Comparison of ENCODE assay signal across 23 cellular contexts in genomic region chr18:51330148-51330547, GRCh38.
A peak's percentile ranks its signal among the peaks of the same experiment; 100 is the strongest.
DNase-seq lines count a peak whose midpoint lies in the region; ATAC-seq and TF ChIP-seq lines count a peak whose summit lies in the region.
"Had no signal": no experiment of that assay in that cellular context is flagged by ENCODE, and none has a peak within 500 bp of the region (broad histone marks: within the 10 kb centered on the region; RNA-seq: fewer than 3 reads in every experiment).

No MANE protein-coding gene starts in this region.

- H2AFZ ChIP-seq in PC-3 (ENCODE audit: low read length) = no peak overlapping the region
- peak overlapping the region; percentile 45 for H2AFZ ChIP-seq in mammary epithelial cell (ENCODE audit: low read depth, low read length)
- no peak overlapping the region for H2AFZ ChIP-seq in neural progenitor cell (replicated peaks)
- H2AFZ ChIP-seq in smooth muscle cell (ENCODE audit: low read depth) = no peak overlapping the region

- no peak for TF ChIP-seq POLR2A in Peyer's patch (IDR thresholded peaks at IDR 0.05)

- peaks cover 15% of the 10 kb centered on the region for H3K4me1 Mint-ChIP-seq in neural progenitor cell
- H3K4me1 Mint-ChIP-seq: activated naive CD8-positive, alpha-beta T cell treated with anti-CD3 and anti-CD28 coated beads, Interleukin-2, amount 10 ng/mL, durations not matched to agents 7 days and 5 days; CD4-positive, CD25-positive, alpha-beta regulatory T cell had no signal

- no peak overlapping the region for H3K27ac ChIP-seq in PC-3 (ENCODE audit: low read length)
- H3K27ac ChIP-seq in mammary epithelial cell (ENCODE audit: insufficient read depth, low read depth, low read length) = peak overlapping the region; percentile 52
- no peak overlapping the region for H3K27ac ChIP-seq in neural progenitor cell
- H3K27ac ChIP-seq in upper lobe of right lung = no peak overlapping the region
- H3K27ac ChIP-seq in smooth muscle cell (ENCODE audit: low read depth) = no peak overlapping the region
- H3K27ac ChIP-seq in Peyer's patch = no peak overlapping the region
- H3K27ac ChIP-seq: heart left ventricle, parathyroid adenoma had no signal

- H3F3A ChIP-seq in PC-3 (ENCODE audit: low read length, unreplicated experiment) (no peaks in the 10 kb centered on the region), neural progenitor cell (ENCODE audit: low read depth) (no peaks in the 10 kb centered on the region), smooth muscle cell (ENCODE audit: low read depth) (no peaks in the 10 kb centered on the region)

- TF ChIP-seq CTCF in PC-3 (conservative IDR thresholded peaks at IDR 0.05; ENCODE audit: low read depth, low read length) = no peak
- TF ChIP-seq CTCF in mammary epithelial cell (conservative IDR thresholded peaks at IDR 0.05 in 1 of 2, IDR thresholded peaks at IDR 0.05 in 1 of 2; ENCODE audit: extremely low read depth in 1 of 2, insufficient read depth in 1 of 2, low read depth in 1 of 2, low read length in 2 of 2) = no peak
- no peak for TF ChIP-seq CTCF in neural progenitor cell (IDR thresholded peaks at IDR 0.05)
- no peak for TF ChIP-seq CTCF in upper lobe of right lung (IDR thresholded peaks at IDR 0.05)
- no peak for TF ChIP-seq CTCF in smooth muscle cell (IDR thresholded peaks at IDR 0.05; ENCODE audit: borderline replicate concordance, insufficient read depth, poor library complexity, severe bottlenecking)
- no peak for TF ChIP-seq CTCF in Peyer's patch (IDR thresholded peaks at IDR 0.05)

- in situ Hi-C loops in mammary epithelial cell (cut with MboI; ENCODE audit: low sequenced_read_pairs in 2 of 2) = no loop called here

- H3K9me2 ChIP-seq in PC-3 (replicated peaks; ENCODE audit: low read length) = no peaks in the 10 kb centered on the region

- H3K4me3 ChIP-seq in PC-3 (ENCODE audit: low read length) (no peak overlapping the region), mammary epithelial cell (replicated peaks in 1 of 3; ENCODE audit: insufficient read depth in 1 of 3, low read depth in 2 of 3, low read length in 3 of 3) (peak overlapping the region in 1 of 3 experiments; percentile 2), neural progenitor cell (no peak overlapping the region), upper lobe of right lung (no peak overlapping the region), smooth muscle cell (no peak overlapping the region), Peyer's patch (no peak overlapping the region)
- H3K4me3 ChIP-seq: heart left ventricle had no signal

- H3K9ac ChIP-seq in PC-3 (ENCODE audit: low read length) (no peak overlapping the region), mammary epithelial cell (ENCODE audit: insufficient read depth, low read length) (no peak overlapping the region), neural progenitor cell (no peak overlapping the region), smooth muscle cell (ENCODE audit: low read depth) (no peak overlapping the region)
- H3K9ac ChIP-seq: parathyroid adenoma had no signal

- no TSS peak for BruUV-seq in PC-3 (replicated peaks; lab: Mats Ljungman, UMichigan)
- no TSS peak for BruUV-seq in mammary epithelial cell (replicated peaks; lab: Mats Ljungman, UMichigan)

- no peak overlapping the region for H3K4me3 Mint-ChIP-seq in neural progenitor cell
- H3K4me3 Mint-ChIP-seq: activated naive CD8-positive, alpha-beta T cell treated with anti-CD3 and anti-CD28 coated beads, Interleukin-2, amount 10 ng/mL, durations not matched to agents 7 days and 5 days; brain; CD4-positive, CD25-positive, alpha-beta regulatory T cell; H9; IgD-negative memory B cell; nephron; T-helper 17 cell had no signal

- H3K79me2 ChIP-seq in PC-3 (ENCODE audit: low read length) (no peaks in the 10 kb centered on the region), mammary epithelial cell (ENCODE audit: insufficient read depth, low read length) (no peaks in the 10 kb centered on the region), neural progenitor cell (ENCODE audit: low read depth) (no peaks in the 10 kb centered on the region), smooth muscle cell (ENCODE audit: low read depth) (no peaks in the 10 kb centered on the region)
- H3K79me2 ChIP-seq: parathyroid adenoma had no signal

- H3K36me3 ChIP-seq in PC-3 (ENCODE audit: low read depth, low read length) (no peaks in the 10 kb centered on the region), mammary epithelial cell (ENCODE audit: insufficient read depth, low read length) (no peaks in the 10 kb centered on the region), neural progenitor cell (no peaks in the 10 kb centered on the region), upper lobe of right lung (no peaks in the 10 kb centered on the region), smooth muscle cell (ENCODE audit: low read depth) (no peaks in the 10 kb centered on the region), Peyer's patch (no peaks in the 10 kb centered on the region)
- H3K36me3 ChIP-seq: heart left ventricle had no signal

- H3K9me3 Mint-ChIP-seq in neural progenitor cell = peaks cover 2% of the 10 kb centered on the region
- H3K9me3 Mint-ChIP-seq: activated naive CD8-positive, alpha-beta T cell treated with anti-CD3 and anti-CD28 coated beads, Interleukin-2, amount 10 ng/mL, durations not matched to agents 7 days and 5 days; CD4-positive, CD25-positive, alpha-beta regulatory T cell; H9; IgD-negative memory B cell; nephron had no signal

- ATAC-seq in PC-3 (no peak), upper lobe of right lung (no peak)
- ATAC-seq: sciatic nerve, T-helper 17 cell had no signal

- H3K4me1 ChIP-seq in PC-3 (ENCODE audit: insufficient read depth, low read length) (no peaks in the 10 kb centered on the region), mammary epithelial cell (ENCODE audit: insufficient read depth, low read length) (peaks cover 17% of the 10 kb centered on the region), neural progenitor cell (peaks cover 5% of the 10 kb centered on the region), upper lobe of right lung (no peaks in the 10 kb centered on the region), smooth muscle cell (ENCODE audit: low read depth) (peaks cover 5% of the 10 kb centered on the region), Peyer's patch (no peaks in the 10 kb centered on the region)
- H3K4me1 ChIP-seq: parathyroid adenoma had no signal

- no peaks in the 10 kb centered on the region for H4K20me1 ChIP-seq in PC-3 (ENCODE audit: low read length)
- no peaks in the 10 kb centered on the region for H4K20me1 ChIP-seq in mammary epithelial cell (ENCODE audit: insufficient read depth, low read length)
- H4K20me1 ChIP-seq in neural progenitor cell (ENCODE audit: low read depth) = no peaks in the 10 kb centered on the region
- no peaks in the 10 kb centered on the region for H4K20me1 ChIP-seq in smooth muscle cell (ENCODE audit: low read depth)

- H3K4me2 ChIP-seq in PC-3 (ENCODE audit: low read length) (no peak overlapping the region), mammary epithelial cell (ENCODE audit: insufficient read depth, low read depth, low read length) (peak overlapping the region; percentile 62), neural progenitor cell (no peak overlapping the region), smooth muscle cell (no peak overlapping the region)

- dilution Hi-C loops in mammary epithelial cell (cut with HindIII; ENCODE audit: low sequenced_read_pairs) = no loop called here

- 7% methylated on average over 4 of the region's 4 CpGs for WGBS in mammary epithelial cell (ENCODE audit: low coverage, missing lambda C conversion rate)
- 55% methylated on average over 4 of the region's 4 CpGs for WGBS in smooth muscle cell (ENCODE audit: low lambda C conversion rate)

- intact Hi-C loops in PC-3 (cut with micrococcal nuclease) (no loop called here), mammary epithelial cell (cut with micrococcal nuclease) (no loop called here), upper lobe of right lung (cut with DNase I) (no loop called here)

- no peaks in the 10 kb centered on the region for H3K36me3 Mint-ChIP-seq in neural progenitor cell
- H3K36me3 Mint-ChIP-seq: activated naive CD8-positive, alpha-beta T cell treated with anti-CD3 and anti-CD28 coated beads, Interleukin-2, amount 10 ng/mL, durations not matched to agents 7 days and 5 days; brain; CD4-positive, CD25-positive, alpha-beta regulatory T cell had no signal

- POLR2A ChIA-PET in PC-3 (lab: Charles Lee; ENCODE audit: unreplicated experiment) = no interaction called here

- CTCF ChIA-PET in PC-3 (lab: Charles Lee) (no interaction called here), mammary epithelial cell (lab: Charles Lee; ENCODE audit: low non-redundant PET) (no interaction called here)

- peak; percentile 25 for DNase-seq in HT1080 (ENCODE audit: low read depth)
- peak; percentile 16 for DNase-seq in PC-3
- peak; percentile 78 for DNase-seq in mammary epithelial cell
- no peak for DNase-seq in neural progenitor cell (ENCODE audit: low spot score)
- no peak for DNase-seq in upper lobe of right lung
- no peak for DNase-seq in smooth muscle cell (lab: John Stamatoyannopoulos, UW; ENCODE audit: unreplicated experiment)
- no peak for DNase-seq in Peyer's patch
- DNase-seq: activated CD4-positive, alpha-beta T cell treated with anti-CD3 and anti-CD28 coated beads, Interleukin-2, amount 50 U/mL, for 4 hours; activated naive CD8-positive, alpha-beta T cell treated with anti-CD3 and anti-CD28 coated beads, Interleukin-2, amount 10 ng/mL, durations not matched to agents 7 days and 5 days; CD4-positive, CD25-positive, alpha-beta regulatory T cell; cortex of kidney; H9; heart left ventricle; NCI-H146; NCI-H2171; NCI-H526; substantia nigra; T-helper 17 cell had no signal

- peak overlapping the region; percentile 57 for H3K27ac Mint-ChIP-seq in neural progenitor cell
- H3K27ac Mint-ChIP-seq: activated naive CD8-positive, alpha-beta T cell treated with anti-CD3 and anti-CD28 coated beads, Interleukin-2, amount 10 ng/mL, durations not matched to agents 7 days and 5 days; IgD-negative memory B cell; nephron; T-helper 17 cell had no signal

- peaks cover 10% of the 10 kb centered on the region for H3K27me3 Mint-ChIP-seq in neural progenitor cell (ENCODE audit: insufficient read depth, low read depth)
- H3K27me3 Mint-ChIP-seq: brain, IgD-negative memory B cell had no signal

- H3K9me3 ChIP-seq in PC-3 (ENCODE audit: low read length) (no peaks in the 10 kb centered on the region), mammary epithelial cell (replicated peaks; ENCODE audit: insufficient read depth, low read length) (no peaks in the 10 kb centered on the region), neural progenitor cell (ENCODE audit: low read depth) (no peaks in the 10 kb centered on the region), upper lobe of right lung (no peaks in the 10 kb centered on the region), smooth muscle cell (replicated peaks; ENCODE audit: low read depth) (no peaks in the 10 kb centered on the region), Peyer's patch (no peaks in the 10 kb centered on the region)
- H3K9me3 ChIP-seq: heart left ventricle had no signal

- H3K27me3 ChIP-seq in PC-3 (ENCODE audit: low read length) (no peaks in the 10 kb centered on the region), mammary epithelial cell (ENCODE audit: insufficient read depth, low read length) (no peaks in the 10 kb centered on the region), neural progenitor cell (no peaks in the 10 kb centered on the region), upper lobe of right lung (no peaks in the 10 kb centered on the region), smooth muscle cell (ENCODE audit: low read depth) (no peaks in the 10 kb centered on the region), Peyer's patch (no peaks in the 10 kb centered on the region)
- H3K27me3 ChIP-seq: heart left ventricle had no signal

Comparison
In these comparisons a context has a peak if more than half of its experiments do, and no peak if none do; other contexts are left out.
1. DNase-seq: peak in HT1080 (single experiment), PC-3 (single experiment) and mammary epithelial cell (single experiment); none in neural progenitor cell (single experiment), upper lobe of right lung (single experiment), smooth muscle cell (single experiment) and Peyer's patch (0 of 3).